In the genomic region with DNA sequence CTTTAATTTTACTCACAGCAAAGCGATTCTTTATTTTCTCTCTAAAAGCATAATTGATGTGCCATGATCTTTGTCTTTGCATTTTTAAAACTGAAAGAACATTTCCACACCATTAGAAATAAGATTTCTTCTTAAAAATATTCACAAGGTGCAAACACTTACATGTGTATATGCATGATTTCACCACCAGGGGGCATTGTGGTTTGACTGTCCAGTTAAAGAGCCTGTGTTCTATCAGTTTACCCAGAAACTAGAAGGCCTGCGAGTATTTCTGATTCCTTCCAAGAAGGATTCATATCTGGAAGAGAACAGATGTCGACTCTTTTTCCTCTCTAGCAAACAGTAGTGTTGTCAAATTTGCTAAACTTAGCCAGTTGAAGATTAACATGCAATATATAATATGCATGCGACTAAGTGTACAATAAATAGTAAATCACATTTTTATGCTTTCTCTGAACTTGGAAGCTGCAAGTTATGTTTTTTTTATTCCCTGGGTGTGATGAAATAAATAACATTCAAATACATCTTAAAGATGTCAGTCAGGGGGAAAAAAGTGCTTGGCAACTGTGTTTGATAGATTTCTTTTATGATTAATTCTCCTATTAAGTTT, we compare ENCODE assay signal across 8 cellular contexts.
DNase-seq lines count a peak whose midpoint lies in the region; ATAC-seq and TF ChIP-seq lines count a peak whose summit lies in the region.

No MANE protein-coding gene starts in this region.

- no peak for ATAC-seq in GM19455 (IDR thresholded peaks at IDR 0.05; ENCODE audit: unreplicated experiment)

- H3K4me3 ChIP-seq in GM12865 (ENCODE audit: low read depth, low read length), result no peak overlapping the region

- peak; percentile 37 for DNase-seq in AG20443 (ENCODE audit: low spot score)
- peak; percentile 49 for DNase-seq in GM12865 (ENCODE audit: low read depth)
- peak; percentile 23 for DNase-seq in NCI-H345 treated with DMSO at 0.1 percent for 48 hours (lab: John Stamatoyannopoulos, UW; ENCODE audit: unreplicated experiment)
- DNase-seq in activated CD8-positive, alpha-beta memory T cell treated with anti-CD3 and anti-CD28 coated beads, Interleukin-2, amount 50 U/mL, for 48 hours, result peak; percentile 53
- peak; percentile 37 for DNase-seq in foreskin melanocyte
- peak; percentile 53 for DNase-seq in retina
- no peak for DNase-seq in NCI-H128 (lab: John Stamatoyannopoulos, UW; ENCODE audit: unreplicated experiment)

- peak; percentile 44 for TF ChIP-seq CTCF in GM12865 (IDR thresholded peaks at IDR 0.05; ENCODE audit: insufficient read depth, low read depth, low read length, missing control alignments)
